Comparison of ENCODE assay signal across 19 cellular contexts in genomic region chr17:73598131-73598680, GRCh38. TPM values are rescaled to one million over a fixed set of nuclear protein-coding genes. Genes with fewer than 3 reads are reported as not detected.
DNase-seq lines count a peak whose midpoint lies in the region; ATAC-seq and TF ChIP-seq lines count a peak whose summit lies in the region.
"Had no signal": no experiment of that assay in that cellular context is flagged by ENCODE, and none has a peak within 500 bp of the region (broad histone marks: within the 10 kb centered on the region; RNA-seq: fewer than 3 reads in every experiment).

No MANE protein-coding gene starts in this region.

- H3K9me3 ChIP-seq in MG63, result no peaks in the 10 kb centered on the region
- H3K9me3 ChIP-seq in upper lobe of right lung, result no peaks in the 10 kb centered on the region

- H3K36me3 Mint-ChIP-seq in activated naive CD4-positive, alpha-beta T cell treated with anti-CD3 and anti-CD28 coated beads, Interleukin-2, amount 50 U/mL, for 72 hours, result no peaks in the 10 kb centered on the region
- H3K36me3 Mint-ChIP-seq in activated naive CD4-positive, alpha-beta T cell treated with anti-CD3 and anti-CD28 coated beads, Interleukin-2, amount 10 ng/mL, durations not matched to agents 7 days and 5 days, result peaks cover 4% of the 10 kb centered on the region
- H3K36me3 Mint-ChIP-seq in memory B cell, result peaks cover 7% of the 10 kb centered on the region
- no peaks in the 10 kb centered on the region for H3K36me3 Mint-ChIP-seq in progenitor cell of endocrine pancreas (ENCODE audit: insufficient read depth)

- intact Hi-C loops in upper lobe of right lung (cut with DNase I), result no loop called here

- H3K27ac Mint-ChIP-seq in activated naive CD4-positive, alpha-beta T cell treated with anti-CD3 and anti-CD28 coated beads, Interleukin-2, amount 50 U/mL, for 72 hours, result peak overlapping the region; percentile 73 to 85
- H3K27ac Mint-ChIP-seq in activated naive CD4-positive, alpha-beta T cell treated with anti-CD3 and anti-CD28 coated beads, Interleukin-2, amount 10 ng/mL, durations not matched to agents 7 days and 5 days, result no peak overlapping the region
- H3K27ac Mint-ChIP-seq in memory B cell, result peak overlapping the region; percentile 82
- peak overlapping the region; percentile 22 for H3K27ac Mint-ChIP-seq in progenitor cell of endocrine pancreas

- no peaks in the 10 kb centered on the region for H3K4me1 ChIP-seq in upper lobe of right lung

- CTCF ChIA-PET in activated naive CD4-positive, alpha-beta T cell treated with anti-CD3 and anti-CD28 coated beads, Interleukin-2, amount 10 ng/mL, durations not matched to agents 7 days and 5 days (lab: Charles Lee), result interaction anchor here (0.9 kb wide), 1 partner anchor 40 kb away, joined by 3 read pairs; no protein-coding TSS in a partner anchor

- no peak overlapping the region for H3K4me3 ChIP-seq in MG63
- no peak overlapping the region for H3K4me3 ChIP-seq in upper lobe of right lung
- H3K4me3 ChIP-seq: GM23248 had no signal

- peaks cover 30% of the 10 kb centered on the region for H3K4me1 Mint-ChIP-seq in activated naive CD4-positive, alpha-beta T cell treated with anti-CD3 and anti-CD28 coated beads, Interleukin-2, amount 10 ng/mL, durations not matched to agents 7 days and 5 days
- H3K4me1 Mint-ChIP-seq in memory B cell (peaks cover 43% of the 10 kb centered on the region), progenitor cell of endocrine pancreas (ENCODE audit: low read depth) (peaks cover 4% of the 10 kb centered on the region)

- H3K9me3 Mint-ChIP-seq in activated naive CD4-positive, alpha-beta T cell treated with anti-CD3 and anti-CD28 coated beads, Interleukin-2, amount 50 U/mL, for 72 hours, result no peaks in the 10 kb centered on the region
- H3K9me3 Mint-ChIP-seq in activated naive CD4-positive, alpha-beta T cell treated with anti-CD3 and anti-CD28 coated beads, Interleukin-2, amount 10 ng/mL, durations not matched to agents 7 days and 5 days, result no peaks in the 10 kb centered on the region
- H3K9me3 Mint-ChIP-seq in memory B cell (no peaks in the 10 kb centered on the region), progenitor cell of endocrine pancreas (ENCODE audit: low read depth) (no peaks in the 10 kb centered on the region)

- no peaks in the 10 kb centered on the region for H3K27me3 ChIP-seq in MG63
- H3K27me3 ChIP-seq in upper lobe of right lung, result no peaks in the 10 kb centered on the region

- no peaks in the 10 kb centered on the region for H3K36me3 ChIP-seq in MG63
- H3K36me3 ChIP-seq in upper lobe of right lung, result no peaks in the 10 kb centered on the region

- H3K27ac ChIP-seq in upper lobe of right lung, result no peak overlapping the region
- H3K27ac ChIP-seq: GM23248 had no signal

- ATAC-seq in activated naive CD4-positive, alpha-beta T cell treated with anti-CD3 and anti-CD28 coated beads, Interleukin-2, amount 50 U/mL, for 72 hours, result no peak
- ATAC-seq in memory B cell (ENCODE audit: low read depth) (no peak), upper lobe of right lung (no peak)

- TF ChIP-seq CTCF in progenitor cell of endocrine pancreas (IDR thresholded peaks at IDR 0.05; ENCODE audit: unreplicated experiment), result no peak
- TF ChIP-seq CTCF in upper lobe of right lung (IDR thresholded peaks at IDR 0.05), result no peak

- DNase-seq in activated naive CD4-positive, alpha-beta T cell treated with anti-CD3 and anti-CD28 coated beads, Interleukin-2, amount 50 U/mL, for 72 hours (ENCODE audit: low spot score in 2 of 2), result no peak
- no peak for DNase-seq in activated naive CD4-positive, alpha-beta T cell treated with anti-CD3 and anti-CD28 coated beads, Interleukin-2, amount 10 ng/mL, durations not matched to agents 7 days and 5 days
- DNase-seq in MG63 (peak; percentile 13), memory B cell (ENCODE audit: low spot score in 2 of 2) (no peak), progenitor cell of endocrine pancreas (ENCODE audit: low spot score, unreplicated experiment) (no peak), NCI-H1048 (lab: John Stamatoyannopoulos, UW) (no peak), hepatic stellate cell (ENCODE audit: low spot score) (no peak), upper lobe of right lung (no peak)
- DNase-seq: DMS79 treated with DMSO at 0.1 percent for 48 hours, GM23248, HCEC 1CT, IMR-90, NCI-H1417 treated with DMSO at 0.1 percent for 48 hours, NCI-H1930, NCI-H526 treated with DMSO at 0.1 percent for 48 hours, OCI-M1, SIG-M5 had no signal

- H3K4me3 Mint-ChIP-seq in activated naive CD4-positive, alpha-beta T cell treated with anti-CD3 and anti-CD28 coated beads, Interleukin-2, amount 10 ng/mL, durations not matched to agents 7 days and 5 days, result no peak overlapping the region
- H3K4me3 Mint-ChIP-seq in memory B cell (no peak overlapping the region), progenitor cell of endocrine pancreas (ENCODE audit: low read depth) (no peak overlapping the region)

- H3K27me3 Mint-ChIP-seq in activated naive CD4-positive, alpha-beta T cell treated with anti-CD3 and anti-CD28 coated beads, Interleukin-2, amount 10 ng/mL, durations not matched to agents 7 days and 5 days, result peaks cover 8% of the 10 kb centered on the region
- H3K27me3 Mint-ChIP-seq in memory B cell, result no peaks in the 10 kb centered on the region
- H3K27me3 Mint-ChIP-seq in progenitor cell of endocrine pancreas, result peaks cover 3% of the 10 kb centered on the region

RNA-seq across cellular contexts. Expression of gene SDK2, which starts 46.0 kb away (rescaled TPM):
- total RNA-seq in activated naive CD4-positive, alpha-beta T cell treated with anti-CD3 and anti-CD28 coated beads, Interleukin-2, amount 50 U/mL, for 72 hours, result 1 to 10 TPM in 1 of 2 donors, under 1 TPM in 1; 0.66 to 1.5 TPM
- 0.33 TPM in 1 of 2 replicates, not detected in the other for total RNA-seq in MG63 (2014; rRNA removed; shearing (Covaris generic); ENCODE audit: low replicate concordance)
- 6.7 and 7.1 TPM in 2 replicates for total RNA-seq in progenitor cell of endocrine pancreas
- 2.3 TPM for total RNA-seq in upper lobe of right lung
- total RNA-seq: HT-29, LHCN-M2 had no signal
